10 cellular contexts compared by ENCODE assay signal in genomic region chr19:50465986-50466771, GRCh38. TPM values are rescaled to one million over a fixed set of nuclear protein-coding genes. Genes with fewer than 3 reads are reported as not detected.
DNase-seq lines count a peak whose midpoint lies in the region; ATAC-seq and TF ChIP-seq lines count a peak whose summit lies in the region.
"Had no signal": no experiment of that assay in that cellular context is flagged by ENCODE, and none has a peak within 500 bp of the region (broad histone marks: within the 10 kb centered on the region; RNA-seq: fewer than 3 reads in every experiment).

No MANE protein-coding gene starts in this region.

- no peak for ATAC-seq in natural killer cell treated with Interleukin-12 subunit alpha and Interleukin-12 subunit beta and Interleukin-15 and Interleukin-18, amount 100 ng/mL, for 72 hours
- ATAC-seq in stimulated activated naive CD8-positive, alpha-beta T cell treated with anti-CD3 and anti-CD28 coated beads, Interleukin-15, amount 100 ng/mL, for 72 hours, result no peak

- no peak overlapping the region for H2BK5ac ChIP-seq in neuronal stem cell (ENCODE audit: low read length)

- H3K27me3 Mint-ChIP-seq in chondrocyte (ENCODE audit: low read depth), result peaks cover 5% of the 10 kb centered on the region
- peaks cover 0 to 7% of the 10 kb centered on the region in 2 donors for H3K27me3 Mint-ChIP-seq in natural killer cell treated with Interleukin-12 subunit alpha and Interleukin-12 subunit beta and Interleukin-15 and Interleukin-18, amount 100 ng/mL, for 72 hours
- peaks cover 28% of the 10 kb centered on the region for H3K27me3 Mint-ChIP-seq in stimulated activated naive CD8-positive, alpha-beta T cell treated with anti-CD3 and anti-CD28 coated beads, Interleukin-15, amount 100 ng/mL, for 72 hours

- H3K4ac ChIP-seq in neuronal stem cell (ENCODE audit: low read length), result no peak overlapping the region

- no peak overlapping the region for H3K4me3 ChIP-seq in neuronal stem cell (ENCODE audit: low read length in 2 of 2)

- H2BK120ac ChIP-seq in neuronal stem cell (ENCODE audit: low read depth, low read length), result no peak overlapping the region

- DNase-seq in EH (ENCODE audit: low read depth) (peak; percentile 25), NCI-H2029 treated with DMSO at 0.1 percent for 48 hours (lab: John Stamatoyannopoulos, UW) (peak; percentile 72), chondrocyte (ENCODE audit: low spot score) (no peak), neuronal stem cell (ENCODE audit: low spot score) (no peak), activated gamma-delta T cell (lab: John Stamatoyannopoulos, UW) (no peak), putamen (ENCODE audit: low spot score) (no peak)
- no peak for DNase-seq in natural killer cell treated with Interleukin-12 subunit alpha and Interleukin-12 subunit beta and Interleukin-15 and Interleukin-18, amount 100 ng/mL, for 72 hours (ENCODE audit: low spot score)
- DNase-seq in stimulated activated naive CD8-positive, alpha-beta T cell treated with anti-CD3 and anti-CD28 coated beads, Interleukin-15, amount 100 ng/mL, for 72 hours, result no peak
- DNase-seq: activated B cell treated with CpG ODN at 0.5 μM for 24 hours, aorta had no signal

- H4K91ac ChIP-seq in neuronal stem cell (ENCODE audit: low read depth, low read length, poor library complexity), result no peak overlapping the region

- peak overlapping the region; percentile 3 for H2AK5ac ChIP-seq in neuronal stem cell (ENCODE audit: low read depth, low read length)

- no peaks in the 10 kb centered on the region for H3K36me3 ChIP-seq in neuronal stem cell (replicated peaks in 1 of 2; ENCODE audit: control insufficient read depth in 2 of 2, insufficient read depth in 2 of 2, low read length in 2 of 2)

- peak overlapping the region; percentile 82 for H2AFZ ChIP-seq in neuronal stem cell (ENCODE audit: low read length)

- no peaks in the 10 kb centered on the region for H3K9me3 ChIP-seq in neuronal stem cell (replicated peaks in 1 of 2; ENCODE audit: control insufficient read depth in 2 of 2, insufficient read depth in 1 of 2, low read depth in 1 of 2, low read length in 2 of 2)

- no peak overlapping the region for H3K4me2 ChIP-seq in neuronal stem cell (ENCODE audit: insufficient read depth, low read length, poor library complexity, severe bottlenecking)

- H3K79me1 ChIP-seq in neuronal stem cell (ENCODE audit: low read depth, low read length), result peaks cover 2% of the 10 kb centered on the region

- H3K14ac ChIP-seq in neuronal stem cell (ENCODE audit: low read length), result no peak overlapping the region

- peak overlapping the region; percentile 56 for H3K23ac ChIP-seq in neuronal stem cell (ENCODE audit: low read depth, low read length, poor library complexity)

- H3K27me3 ChIP-seq in neuronal stem cell (ENCODE audit: control insufficient read depth in 3 of 3, insufficient read depth in 3 of 3, low read depth in 1 of 3, low read length in 3 of 3), result peaks cover 0 to 7% (median 0%) of the 10 kb centered on the region in 3 experiments

- H2BK12ac ChIP-seq in neuronal stem cell (ENCODE audit: low read length), result no peak overlapping the region

- no peak overlapping the region for H3K4me3 Mint-ChIP-seq in chondrocyte (ENCODE audit: unreplicated experiment)
- no peak overlapping the region for H3K4me3 Mint-ChIP-seq in natural killer cell treated with Interleukin-12 subunit alpha and Interleukin-12 subunit beta and Interleukin-15 and Interleukin-18, amount 100 ng/mL, for 72 hours
- H3K4me3 Mint-ChIP-seq in stimulated activated naive CD8-positive, alpha-beta T cell treated with anti-CD3 and anti-CD28 coated beads, Interleukin-15, amount 100 ng/mL, for 72 hours, result no peak overlapping the region
- H3K4me3 Mint-ChIP-seq: activated B cell treated with CpG ODN at 0.5 μM for 24 hours had no signal

- no CpG with 5 or more reads among the region's 34 CpGs for WGBS in neuronal stem cell (ENCODE audit: extremely low coverage in 2 of 2, insufficient read length in 2 of 2, insufficient replicate concordance in 1 of 2), 2 donors

- H3K36me3 Mint-ChIP-seq in chondrocyte (ENCODE audit: low read depth), result no peaks in the 10 kb centered on the region
- no peaks in the 10 kb centered on the region for H3K36me3 Mint-ChIP-seq in natural killer cell treated with Interleukin-12 subunit alpha and Interleukin-12 subunit beta and Interleukin-15 and Interleukin-18, amount 100 ng/mL, for 72 hours

- no peak overlapping the region for H3K9ac ChIP-seq in neuronal stem cell (ENCODE audit: low read depth, low read length, poor library complexity)

- H2BK15ac ChIP-seq in neuronal stem cell (ENCODE audit: low read length), result peak overlapping the region; percentile 84

- no peaks in the 10 kb centered on the region for H3K9me3 Mint-ChIP-seq in chondrocyte (ENCODE audit: low read depth)
- H3K9me3 Mint-ChIP-seq in natural killer cell treated with Interleukin-12 subunit alpha and Interleukin-12 subunit beta and Interleukin-15 and Interleukin-18, amount 100 ng/mL, for 72 hours, result no peaks in the 10 kb centered on the region
- H3K9me3 Mint-ChIP-seq in stimulated activated naive CD8-positive, alpha-beta T cell treated with anti-CD3 and anti-CD28 coated beads, Interleukin-15, amount 100 ng/mL, for 72 hours, result no peaks in the 10 kb centered on the region
- H3K9me3 Mint-ChIP-seq: activated B cell treated with CpG ODN at 0.5 μM for 24 hours had no signal

- H3K4me1 Mint-ChIP-seq in chondrocyte (ENCODE audit: low read depth), result peaks cover 3% of the 10 kb centered on the region
- peaks cover 0 to 3% of the 10 kb centered on the region in 2 donors for H3K4me1 Mint-ChIP-seq in natural killer cell treated with Interleukin-12 subunit alpha and Interleukin-12 subunit beta and Interleukin-15 and Interleukin-18, amount 100 ng/mL, for 72 hours (ENCODE audit: low read depth in 2 of 2)
- H3K4me1 Mint-ChIP-seq in stimulated activated naive CD8-positive, alpha-beta T cell treated with anti-CD3 and anti-CD28 coated beads, Interleukin-15, amount 100 ng/mL, for 72 hours, result peaks cover 5% of the 10 kb centered on the region

- H3K27ac ChIP-seq in neuronal stem cell (replicated peaks; ENCODE audit: low read length), result no peak overlapping the region

- peak; percentile 43 for TF ChIP-seq CTCF in chondrocyte (IDR thresholded peaks at IDR 0.05)

- H4K8ac ChIP-seq in neuronal stem cell (ENCODE audit: low read depth, low read length), result no peak overlapping the region

- H3K4me1 ChIP-seq in neuronal stem cell (ENCODE audit: control insufficient read depth in 2 of 2, insufficient read depth in 1 of 2, low read depth in 1 of 2, low read length in 2 of 2), result peaks cover 9 to 14% of the 10 kb centered on the region in 2 donors

- H3K18ac ChIP-seq in neuronal stem cell (ENCODE audit: low read length), result peak overlapping the region; percentile 80

- H3K27ac Mint-ChIP-seq in chondrocyte (ENCODE audit: unreplicated experiment), result no peak overlapping the region
- no peak overlapping the region for H3K27ac Mint-ChIP-seq in natural killer cell treated with Interleukin-12 subunit alpha and Interleukin-12 subunit beta and Interleukin-15 and Interleukin-18, amount 100 ng/mL, for 72 hours
- no peak overlapping the region for H3K27ac Mint-ChIP-seq in stimulated activated naive CD8-positive, alpha-beta T cell treated with anti-CD3 and anti-CD28 coated beads, Interleukin-15, amount 100 ng/mL, for 72 hours
- H3K27ac Mint-ChIP-seq: activated B cell treated with CpG ODN at 0.5 μM for 24 hours had no signal

RNA-seq across cellular contexts. Expression of gene EMC10, which starts 10.1 kb away (rescaled TPM):
- total RNA-seq in chondrocyte, result 132 to 144 TPM (median 144 TPM) in 3 replicates
- polyA plus RNA-seq in neuronal stem cell (2013, experiment 1 of 2), result 57.0 TPM
- 55.4 TPM for polyA plus RNA-seq in neuronal stem cell (2013, experiment 2 of 2)
- total RNA-seq in natural killer cell treated with Interleukin-12 subunit alpha and Interleukin-12 subunit beta and Interleukin-15 and Interleukin-18, amount 100 ng/mL, for 72 hours, result 100 to 1,000 TPM in 1 of 2 donors, 10 to 100 TPM in 1; 84.1 to 106 TPM

RNA-seq across cellular contexts. Expression of gene GARIN5A, which starts 10.5 kb away (rescaled TPM):
- 1.7 to 2.1 TPM (median 1.9 TPM) in 3 replicates for total RNA-seq in chondrocyte
- polyA plus RNA-seq in neuronal stem cell (2013, experiment 1 of 2), result 9.4 TPM
- 8.0 TPM for polyA plus RNA-seq in neuronal stem cell (2013, experiment 2 of 2)
- 1 to 10 TPM in 1 of 2 donors, not detected in 1; 1.1 TPM for total RNA-seq in natural killer cell treated with Interleukin-12 subunit alpha and Interleukin-12 subunit beta and Interleukin-15 and Interleukin-18, amount 100 ng/mL, for 72 hours
- total RNA-seq: aorta had no signal
- polyA plus RNA-seq: aorta had no signal

RNA-seq across cellular contexts. Expression of gene MYBPC2, which starts 33.5 kb away (rescaled TPM):
- total RNA-seq in chondrocyte, result not detected in 3 replicates
- polyA plus RNA-seq in neuronal stem cell (2013, experiment 1 of 2), result 1.0 TPM
- polyA plus RNA-seq in neuronal stem cell (2013, experiment 2 of 2), result 1.2 TPM
- total RNA-seq in natural killer cell treated with Interleukin-12 subunit alpha and Interleukin-12 subunit beta and Interleukin-15 and Interleukin-18, amount 100 ng/mL, for 72 hours, result under 1 TPM in 1 of 2 donors, not detected in 1; 0.50 TPM
- total RNA-seq: aorta had no signal

RNA-seq across cellular contexts. Expression of gene JOSD2, which starts 44.8 kb away (rescaled TPM):
- 42.5 to 44.7 TPM (median 43.1 TPM) in 3 replicates for total RNA-seq in chondrocyte
- 2.7 TPM for polyA plus RNA-seq in neuronal stem cell (2013, experiment 1 of 2)
- polyA plus RNA-seq in neuronal stem cell (2013, experiment 2 of 2), result 2.8 TPM
- 10 to 100 TPM; 39.8 to 46.0 TPM for total RNA-seq in natural killer cell treated with Interleukin-12 subunit alpha and Interleukin-12 subunit beta and Interleukin-15 and Interleukin-18, amount 100 ng/mL, for 72 hours

RNA-seq across cellular contexts. Expression of gene SPIB, which starts 47.4 kb away (rescaled TPM):
- total RNA-seq in chondrocyte, result not detected in 3 replicates
- 0.08 TPM for polyA plus RNA-seq in neuronal stem cell (2013, experiment 1 of 2)
- 0.17 TPM for polyA plus RNA-seq in neuronal stem cell (2013, experiment 2 of 2)
- 1 to 10 TPM in 1 of 2 donors, under 1 TPM in 1; 0.38 to 4.2 TPM for total RNA-seq in natural killer cell treated with Interleukin-12 subunit alpha and Interleukin-12 subunit beta and Interleukin-15 and Interleukin-18, amount 100 ng/mL, for 72 hours

Comparison
In these comparisons a context has a peak if more than half of its experiments do, and no peak if none do; other contexts are left out.
1. DNase-seq: peak in EH (single experiment) and NCI-H2029 treated with DMSO at 0.1 percent for 48 hours (single experiment); none in chondrocyte (single experiment), neuronal stem cell (single experiment), activated gamma-delta T cell (single experiment), natural killer cell treated with Interleukin-12 subunit alpha and Interleukin-12 subunit beta and Interleukin-15 and Interleukin-18, amount 100 ng/mL, for 72 hours (single experiment), putamen (single experiment) and stimulated activated naive CD8-positive, alpha-beta T cell treated with anti-CD3 and anti-CD28 coated beads, Interleukin-15, amount 100 ng/mL, for 72 hours (0 of 2).